In the genomic region with DNA sequence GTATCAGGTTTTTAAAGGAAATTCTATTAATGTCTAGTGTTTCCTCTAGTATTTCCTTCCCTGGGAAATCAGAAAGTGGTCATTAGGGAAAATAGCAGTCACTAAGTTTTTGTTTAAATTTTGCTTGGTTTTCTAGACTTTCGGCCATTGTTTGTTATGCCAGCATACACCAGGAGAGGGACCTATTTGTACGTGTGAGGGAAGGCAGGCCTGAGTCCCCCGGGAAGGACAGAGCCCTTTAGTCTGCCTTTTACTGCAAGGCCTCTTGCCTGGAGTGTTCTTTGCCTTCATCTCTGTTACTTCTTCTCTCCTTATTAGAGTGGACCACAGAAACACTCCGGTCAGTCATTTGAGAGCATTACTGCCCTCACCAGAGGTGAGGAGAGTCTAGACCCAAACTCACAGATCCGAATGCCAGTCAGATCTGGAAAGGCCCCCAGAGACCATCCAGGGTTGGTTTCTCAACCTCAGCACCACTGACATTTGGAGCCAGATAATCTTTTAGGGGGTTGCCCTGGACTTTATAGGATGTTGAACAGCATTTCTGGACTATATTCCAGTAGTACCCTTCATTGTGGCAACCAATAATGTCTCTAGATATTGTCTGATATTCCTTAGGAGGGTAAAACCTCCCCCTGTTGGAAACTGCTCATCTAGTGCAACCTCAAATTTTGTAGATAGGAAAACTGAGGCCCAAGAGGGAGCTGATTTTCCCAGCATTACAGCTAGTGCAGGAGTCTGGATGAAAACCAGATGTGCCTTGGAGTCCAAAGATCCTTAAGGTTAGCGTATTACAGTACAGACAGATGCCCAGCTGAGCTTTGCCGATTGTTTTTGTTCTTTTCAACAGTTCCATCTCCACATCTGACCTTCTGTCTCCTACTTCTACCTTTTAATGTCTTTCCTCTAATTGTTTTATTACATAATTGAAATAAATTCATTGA, we compare ENCODE assay signal across 9 cellular contexts.
A peak's percentile ranks its signal among the peaks of the same experiment; 100 is the strongest.
DNase-seq lines count a peak whose midpoint lies in the region; ATAC-seq, FAIRE-seq and TF ChIP-seq lines count a peak whose summit lies in the region.
"Had no signal": no experiment of that assay in that cellular context is flagged by ENCODE, and none has a peak within 500 bp of the region (broad histone marks: within the 10 kb centered on the region; RNA-seq: fewer than 3 reads in every experiment).

No MANE protein-coding gene starts in this region.

- no TSS peak for BruUV-seq in HCT116 (replicated peaks; lab: Mats Ljungman, UMichigan)
- no TSS peak for BruUV-seq in GM12878 (replicated peaks; lab: Mats Ljungman, UMichigan)

- no peaks in the 10 kb centered on the region for H3K9me2 ChIP-seq in HCT116 (ENCODE audit: insufficient read depth)

- H3K27ac ChIP-seq in A549, result peak overlapping the region; percentile 1 to 64; a peak in 3 of 6 replicates
- H3K27ac ChIP-seq in HCT116 (ENCODE audit: low read depth, low read length), result no peak overlapping the region
- no peak overlapping the region for H3K27ac ChIP-seq in GM12878 (ENCODE audit: control insufficient read depth, insufficient read depth)
- H3K27ac ChIP-seq in left lung, result no peak overlapping the region
- no peak overlapping the region for H3K27ac ChIP-seq in upper lobe of left lung
- H3K27ac ChIP-seq: skin epidermis had no signal

- H3K4me3 ChIP-seq in A549, result no peak overlapping the region
- no peak overlapping the region for H3K4me3 ChIP-seq in HCT116 (replicated peaks in 1 of 2; ENCODE audit: low read depth in 1 of 2, low read length in 2 of 2)
- H3K4me3 ChIP-seq in GM12878, result no peak overlapping the region
- no peak overlapping the region for H3K4me3 ChIP-seq in left lung
- H3K4me3 ChIP-seq in upper lobe of left lung, result no peak overlapping the region
- H3K4me3 ChIP-seq: skin epidermis had no signal

- CTCF ChIA-PET in A549 (lab: Yijun Ruan, JAX) (interaction anchor here (0.5 to 3.8 kb wide), 13 partner anchors 10 to 376 kb away, joined by 3 to 28 read pairs (median 3); partner anchors contain the start of genes LSM11 and NIPAL4), HCT116 (lab: Charles Lee) (no interaction called here), GM12878 (lab: Yijun Ruan, JAX) (no interaction called here)

- DNase-seq in A549 (ENCODE audit: low read depth in 1 of 2, low spot score in 1 of 2), result peak; percentile 52 to 74
- DNase-seq in HCT116 (ENCODE audit: low read depth, low spot score), result no peak
- no peak for DNase-seq in GM12878 (ENCODE audit: low read depth, low spot score)
- DNase-seq in left lung, result no peak
- no peak for DNase-seq in hippocampal formation (lab: John Stamatoyannopoulos, UW)
- no peak for DNase-seq in upper lobe of left lung
- no peak for DNase-seq in NCI-H345 treated with DMSO at 0.1 percent for 48 hours (lab: John Stamatoyannopoulos, UW; ENCODE audit: unreplicated experiment)

- TF ChIP-seq RAD21 in A549 (conservative IDR thresholded peaks at IDR 0.05 in 1 of 2, IDR thresholded peaks at IDR 0.05 in 1 of 2), result peak; percentile 87 to 96
- peak; percentile 93 for TF ChIP-seq RAD21 in HCT116 (IDR thresholded peaks at IDR 0.05; ENCODE audit: low read depth)
- TF ChIP-seq RAD21 in GM12878 (IDR thresholded peaks at IDR 0.05; ENCODE audit: insufficient read depth, low read depth, low read length), result peak; percentile 24; the same call in 1 of the 2 replicates

- no peaks in the 10 kb centered on the region for H3K27me3 ChIP-seq in HCT116 (ENCODE audit: insufficient read depth, low read length)
- no peaks in the 10 kb centered on the region for H3K27me3 ChIP-seq in GM12878 (replicated peaks in 1 of 2; ENCODE audit: control insufficient read depth in 2 of 2, insufficient read depth in 2 of 2, low read length in 1 of 2)
- no peaks in the 10 kb centered on the region for H3K27me3 ChIP-seq in left lung
- H3K27me3 ChIP-seq in upper lobe of left lung, result no peaks in the 10 kb centered on the region

- H3K79me2 ChIP-seq in HCT116 (ENCODE audit: insufficient read depth, low read length) (no peaks in the 10 kb centered on the region), GM12878 (ENCODE audit: control insufficient read depth, insufficient read depth, low read length) (no peaks in the 10 kb centered on the region)

- no peak overlapping the region for H3K9ac ChIP-seq in HCT116 (ENCODE audit: low read length)
- H3K9ac ChIP-seq in GM12878 (ENCODE audit: control insufficient read depth, insufficient read depth, low read length), result no peak overlapping the region

- FAIRE-seq in A549 (lab: Jason Lieb, UNC) (no peak), GM12878 (lab: Jason Lieb, UNC) (no peak)

- H4K20me1 ChIP-seq in HCT116 (ENCODE audit: insufficient read depth) (no peaks in the 10 kb centered on the region), GM12878 (ENCODE audit: control insufficient read depth, insufficient read depth) (no peaks in the 10 kb centered on the region)

- H3K4me2 ChIP-seq in A549 (no peak overlapping the region), HCT116 (ENCODE audit: low read length) (no peak overlapping the region), GM12878 (ENCODE audit: control insufficient read depth, insufficient read depth) (no peak overlapping the region)

- H3K4me1 ChIP-seq in A549 (peaks cover 18% of the 10 kb centered on the region), HCT116 (ENCODE audit: control insufficient read depth in 1 of 2, insufficient read depth in 2 of 2, low read length in 2 of 2) (no peaks in the 10 kb centered on the region), GM12878 (ENCODE audit: control insufficient read depth, insufficient read depth, low read length) (no peaks in the 10 kb centered on the region), left lung (no peaks in the 10 kb centered on the region), upper lobe of left lung (no peaks in the 10 kb centered on the region)

- RAD21 ChIA-PET in HCT116 (lab: Charles Lee; ENCODE audit: low non-redundant PET in 1 of 2, low total read pairs in 2 of 2, uncharacterized antibody in 2 of 2, unreplicated experiment in 2 of 2), result no interaction called here
- RAD21 ChIA-PET in GM12878 (lab: Charles Lee; ENCODE audit: unreplicated experiment), result no interaction called here

- H3K9me3 ChIP-seq in A549 (no peaks in the 10 kb centered on the region), HCT116 (ENCODE audit: control insufficient read depth in 1 of 2, insufficient read depth in 1 of 2, low read depth in 1 of 2, low read length in 2 of 2) (no peaks in the 10 kb centered on the region), GM12878 (replicated peaks; ENCODE audit: control insufficient read depth, insufficient read depth, low read length) (no peaks in the 10 kb centered on the region), left lung (no peaks in the 10 kb centered on the region), upper lobe of left lung (no peaks in the 10 kb centered on the region)

- H3K36me3 ChIP-seq in HCT116 (ENCODE audit: control insufficient read depth in 1 of 2, insufficient read depth in 2 of 2, low read length in 2 of 2), result no peaks in the 10 kb centered on the region
- peaks cover 9 to 17% of the 10 kb centered on the region in 2 experiments; a peak in 3 of 4 replicates for H3K36me3 ChIP-seq in GM12878 (ENCODE audit: control insufficient read depth in 2 of 2, insufficient read depth in 2 of 2, low read length in 1 of 2)
- H3K36me3 ChIP-seq in left lung, result peaks cover 0 to 61% of the 10 kb centered on the region in 2 donors
- H3K36me3 ChIP-seq in upper lobe of left lung, result peaks cover 0 to 19% (median 11%) of the 10 kb centered on the region in 4 donors

- ATAC-seq in A549, result peak; percentile 76 to 93
- ATAC-seq in HCT116, result peak; percentile 85
- no peak for ATAC-seq in GM12878
- peak; percentile 43 for ATAC-seq in left lung
- ATAC-seq in upper lobe of left lung (ENCODE audit: low FRiP score in 2 of 2), result no peak
- ATAC-seq in HG02642 (IDR thresholded peaks at IDR 0.05; ENCODE audit: poor library complexity, unreplicated experiment), result no peak

- in situ Hi-C loops in GM12878 (cut with MboI), result no loop called here

- TF ChIP-seq CTCF in A549 (IDR thresholded peaks at IDR 0.05) (peak; percentile 59), HCT116 (IDR thresholded peaks at IDR 0.05 in 2 of 3, conservative IDR thresholded peaks at IDR 0.05 in 1 of 3; ENCODE audit: borderline replicate concordance in 1 of 3, insufficient read depth in 1 of 3, low read depth in 2 of 3, low read length in 2 of 3) (peak; percentile 62 to 82 (median 71)), GM12878 (IDR thresholded peaks at IDR 0.05 in 2 of 3, conservative IDR thresholded peaks at IDR 0.05 in 1 of 3; ENCODE audit: control insufficient read depth in 2 of 3, extremely low read depth in 1 of 3, insufficient read depth in 1 of 3, low read depth in 3 of 3, low read length in 3 of 3) (no peak; a peak in 1 of 6 replicates), left lung (IDR thresholded peaks at IDR 0.05) (peak in 1 of 2 donors; percentile 9), upper lobe of left lung (IDR thresholded peaks at IDR 0.05) (peak in 2 of 6 experiments; percentile 11 to 19)

- POLR2A ChIA-PET in A549 (lab: Yijun Ruan, JAX), result no interaction called here
- POLR2A ChIA-PET in HCT116 (lab: Charles Lee), result no interaction called here
- POLR2A ChIA-PET in GM12878 (lab: Charles Lee), result no interaction called here

- TF ChIP-seq EP300 in A549 (IDR thresholded peaks at IDR 0.05) (no peak), GM12878 (IDR thresholded peaks at IDR 0.05; ENCODE audit: borderline replicate concordance in 1 of 2, control insufficient read depth in 1 of 2, low read depth in 2 of 2, low read length in 2 of 2) (no peak), upper lobe of left lung (IDR thresholded peaks at IDR 0.05) (no peak)

- intact Hi-C loops in HCT116 (cut with micrococcal nuclease), result loop anchor here (1.0 to 5.0 kb wide), 4 partner anchors 104 to 376 kb away; partner anchors contain the start of gene LSM11
- intact Hi-C loops in GM12878 (cut with micrococcal nuclease; ENCODE audit: unreplicated experiment), result no loop called here
- intact Hi-C loops in left lung (cut with DNase I), result no loop called here

- no peak for TF ChIP-seq POLR2A in A549 (IDR thresholded peaks at IDR 0.05; ENCODE audit: low read length)
- no peak for TF ChIP-seq POLR2A in HCT116 (IDR thresholded peaks at IDR 0.05; ENCODE audit: borderline replicate concordance, extremely low read depth, insufficient read depth, insufficient read length)
- no peak for TF ChIP-seq POLR2A in GM12878 (IDR thresholded peaks at IDR 0.05; ENCODE audit: low read depth, low read length)
- no peak for TF ChIP-seq POLR2A in upper lobe of left lung (IDR thresholded peaks at IDR 0.05)

- SMC1A ChIA-PET in GM12878 (lab: Charles Lee; ENCODE audit: uncharacterized antibody, unreplicated experiment), result interaction anchor here (0.6 kb wide), 1 partner anchor 159 kb away, joined by 3 read pairs; no protein-coding TSS in a partner anchor

- WGBS in A549 (ENCODE audit: missing lambda C conversion rate), result 56% methylated on average over 7 of the region's 7 CpGs
- WGBS in GM12878 (ENCODE audit: insufficient coverage, insufficient replicate concordance, low lambda C conversion rate, missing lambda C conversion rate), result 83% methylated on average over 7 of the region's 7 CpGs
- 66 to 76% methylated on average over 6 to 7 of the region's 7 CpGs for WGBS in upper lobe of left lung, 2 donors

- no peak overlapping the region for H2AFZ ChIP-seq in HCT116 (ENCODE audit: low read depth, low read length, poor library complexity, severe bottlenecking)
- H2AFZ ChIP-seq in GM12878 (ENCODE audit: control insufficient read depth, low read depth, low read length), result no peak overlapping the region

TF ChIP-seq in HCT116, 20 proteins besides CTCF, POLR2A, EP300 and RAD21 (continues in another document):
- TF ChIP-seq SP1 (IDR thresholded peaks at IDR 0.05; ENCODE audit: low read depth), result no peak

Comparison
In these comparisons a context has a peak if more than half of its experiments do, and no peak if none do; other contexts are left out.
1. ATAC-seq: peak in A549 (2 of 2), HCT116 (single experiment) and left lung (single experiment); none in GM12878 (single experiment), upper lobe of left lung (0 of 2) and HG02642 (single experiment).
2. DNase-seq: peak in A549 (2 of 2); none in HCT116 (single experiment), GM12878 (single experiment), left lung (0 of 2), hippocampal formation (0 of 2), upper lobe of left lung (0 of 2) and NCI-H345 treated with DMSO at 0.1 percent for 48 hours (single experiment).
3. H3K27ac ChIP-seq: peak in A549 (2 of 2); none in HCT116 (single experiment), GM12878 (single experiment), left lung (0 of 2) and upper lobe of left lung (0 of 4).
4. CTCF ChIP-seq: peak in A549 (single experiment) and HCT116 (3 of 3); none in GM12878 (0 of 3).
5. Of the 24 proteins assayed by ChIP-seq in both GM12878 and A549: peak only in GM12878: none; only in A549: CTCF and SMC3; in both: RAD21; in neither: 21.